Comparison of ENCODE assay signal across 28 cellular contexts in the genomic region with DNA sequence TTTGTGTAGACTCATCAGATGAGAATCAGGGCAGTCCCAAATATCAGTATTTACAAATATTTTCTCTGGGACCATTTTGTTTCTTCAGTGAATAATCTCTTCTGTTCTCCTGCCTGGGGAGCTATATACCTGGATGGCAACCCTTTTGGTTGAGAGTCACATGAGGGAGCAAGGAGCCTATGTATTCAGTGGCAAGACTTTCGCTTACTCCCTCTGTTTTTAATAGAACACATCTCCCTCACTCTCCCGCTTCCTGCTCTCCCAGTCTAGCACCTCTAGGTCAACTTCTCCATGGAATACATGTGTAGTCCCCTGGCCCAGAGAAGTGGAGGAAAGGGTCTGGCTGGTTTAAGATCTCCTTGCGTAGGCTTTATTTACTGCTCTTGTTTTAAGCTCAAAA.
"Had no signal": no experiment of that assay in that cellular context is flagged by ENCODE, and none has a peak within 500 bp of the region (broad histone marks: within the 10 kb centered on the region; RNA-seq: fewer than 3 reads in every experiment).

No MANE protein-coding gene starts in this region.

- H3K4me1 Mint-ChIP-seq: activated CD4-positive, alpha-beta T cell treated with anti-CD3 and anti-CD28 coated beads, Interleukin-2, amount 10 ng/mL, durations not matched to agents 24 days and 14 days; activated naive CD4-positive, alpha-beta T cell treated with anti-CD3 and anti-CD28 coated beads, Interleukin-2, amount 50 U/mL, for 24 hours; activated naive CD8-positive, alpha-beta T cell treated with anti-CD3 and anti-CD28 coated beads, Interleukin-2, amount 10 ng/mL, durations not matched to agents 7 days and 5 days; central memory CD8-positive, alpha-beta T cell had no signal

- H3K9me3 Mint-ChIP-seq: activated CD4-positive, alpha-beta T cell treated with anti-CD3 and anti-CD28 coated beads, Interleukin-2, amount 10 ng/mL, durations not matched to agents 24 days and 14 days had no signal

- H3K4me3 ChIP-seq: ascending aorta, cardiac muscle cell, K562 had no signal

- H3K36me3 ChIP-seq: ascending aorta, cardiac muscle cell, WERI-Rb-1 had no signal

- H3K9me3 ChIP-seq: ascending aorta had no signal

- H3K4me1 ChIP-seq: ascending aorta had no signal

- DNase-seq: activated CD4-positive, alpha-beta T cell treated with anti-CD3 and anti-CD28 coated beads, Interleukin-2, amount 10 ng/mL, durations not matched to agents 24 days and 14 days; activated CD4-positive, alpha-beta T cell treated with anti-CD3 and anti-CD28 coated beads, Interleukin-2, amount 50 U/mL, for 4 hours; activated CD8-positive, alpha-beta T cell treated with anti-CD3 and anti-CD28 coated beads for 36 hours; activated gamma-delta T cell; activated naive CD4-positive, alpha-beta T cell treated with Interleukin-2 at 50 U/mL for 16 hours; activated naive CD8-positive, alpha-beta T cell treated with anti-CD3 and anti-CD28 coated beads, Interleukin-2, amount 10 ng/mL, durations not matched to agents 7 days and 5 days; activated T-cell treated with anti-CD3 and anti-CD28 coated beads, Interleukin-2, amount 50 U/mL, for 1 hour; amygdala; NCI-H1105; NCI-H1417 treated with DMSO at 0.1 percent for 48 hours; NCI-H187 treated with DMSO at 0.1 percent for 48 hours; NCI-H2081; NCI-H345; NCI-H510A; NCI-H526; NCI-H748 treated with DMSO at 0.1 percent for 48 hours; Right ventricle myocardium superior; SW 1271; T-helper 1 cell; T-helper 2 cell; T-helper 9 cell; WERI-Rb-1 had no signal

- H3K27me3 Mint-ChIP-seq: activated CD4-positive, alpha-beta T cell treated with anti-CD3 and anti-CD28 coated beads, Interleukin-2, amount 10 ng/mL, durations not matched to agents 24 days and 14 days; activated CD8-positive, alpha-beta T cell treated with anti-CD3 and anti-CD28 coated beads for 36 hours; activated naive CD4-positive, alpha-beta T cell treated with anti-CD3 and anti-CD28 coated beads, Interleukin-2, amount 50 U/mL, for 24 hours; activated naive CD8-positive, alpha-beta T cell treated with anti-CD3 and anti-CD28 coated beads, Interleukin-2, amount 10 ng/mL, durations not matched to agents 7 days and 5 days; central memory CD8-positive, alpha-beta T cell had no signal

- FAIRE-seq: K562 had no signal

- H3K4me3 Mint-ChIP-seq: activated CD4-positive, alpha-beta T cell treated with anti-CD3 and anti-CD28 coated beads, Interleukin-2, amount 10 ng/mL, durations not matched to agents 24 days and 14 days; activated CD8-positive, alpha-beta T cell treated with anti-CD3 and anti-CD28 coated beads for 36 hours; activated naive CD4-positive, alpha-beta T cell treated with anti-CD3 and anti-CD28 coated beads, Interleukin-2, amount 50 U/mL, for 24 hours; activated naive CD8-positive, alpha-beta T cell treated with anti-CD3 and anti-CD28 coated beads, Interleukin-2, amount 10 ng/mL, durations not matched to agents 7 days and 5 days; central memory CD8-positive, alpha-beta T cell had no signal

- H3K27ac ChIP-seq: ascending aorta, cardiac muscle cell, WERI-Rb-1 had no signal

- H3K27ac Mint-ChIP-seq: activated CD4-positive, alpha-beta T cell treated with anti-CD3 and anti-CD28 coated beads, Interleukin-2, amount 10 ng/mL, durations not matched to agents 24 days and 14 days; activated CD8-positive, alpha-beta T cell treated with anti-CD3 and anti-CD28 coated beads for 36 hours; activated naive CD4-positive, alpha-beta T cell treated with anti-CD3 and anti-CD28 coated beads, Interleukin-2, amount 50 U/mL, for 24 hours; activated naive CD8-positive, alpha-beta T cell treated with anti-CD3 and anti-CD28 coated beads, Interleukin-2, amount 10 ng/mL, durations not matched to agents 7 days and 5 days; activated T-helper 2 cell treated with anti-CD3 and anti-CD28 coated beads, Interferon-gamma antibody, Interleukin-2, Interleukin-4, amounts not matched to agents 10 μg/mL and 5 μg/mL and 100 μg/mL, durations not matched to agents 14 hours and 24 hours and 36 hours had no signal

- H3K36me3 Mint-ChIP-seq: activated naive CD4-positive, alpha-beta T cell treated with anti-CD3 and anti-CD28 coated beads, Interleukin-2, amount 50 U/mL, for 24 hours; activated naive CD8-positive, alpha-beta T cell treated with anti-CD3 and anti-CD28 coated beads, Interleukin-2, amount 10 ng/mL, durations not matched to agents 7 days and 5 days had no signal

- H3K27me3 ChIP-seq: ascending aorta, cardiac muscle cell had no signal

- ATAC-seq: activated CD8-positive, alpha-beta T cell treated with anti-CD3 and anti-CD28 coated beads for 36 hours; K562 had no signal
